Comparison of ENCODE assay signal across 2 cellular contexts in genomic region chr2:161122772-161123530, GRCh38.
TF ChIP-seq lines count a peak whose summit lies in the region.

No MANE protein-coding gene starts in this region.

TF ChIP-seq in GM23338, 12 proteins besides CTCF, POLR2A, EP300 and RAD21 (continued from another document):
- TF ChIP-seq REST (IDR thresholded peaks at IDR 0.05; ENCODE audit: unreplicated experiment), result no peak
- no peak for TF ChIP-seq ZNF462 (CRISPR knock-in tag; IDR thresholded peaks at IDR 0.05)
- TF ChIP-seq EZH2phosphoT487 (IDR thresholded peaks at IDR 0.05; ENCODE audit: unreplicated experiment), result no peak
- no peak for TF ChIP-seq CREB1 (CRISPR knock-in tag; IDR thresholded peaks at IDR 0.05; ENCODE audit: low read depth)
- no peak for TF ChIP-seq POLR2AphosphoS5 (IDR thresholded peaks at IDR 0.05; ENCODE audit: low read depth)
- TF ChIP-seq ETS1 (IDR thresholded peaks at IDR 0.05), result no peak
- no peak for TF ChIP-seq EZH2 (IDR thresholded peaks at IDR 0.05; ENCODE audit: low read depth, unreplicated experiment)
- no peak for TF ChIP-seq ZNF331 (CRISPR knock-in tag; IDR thresholded peaks at IDR 0.05; ENCODE audit: low read depth)
- no peak for TF ChIP-seq NANOG (IDR thresholded peaks at IDR 0.05; ENCODE audit: borderline replicate concordance)
- TF ChIP-seq JUNB (IDR thresholded peaks at IDR 0.05; ENCODE audit: unreplicated experiment), result no peak
- no peak for TF ChIP-seq ZNF114 (CRISPR knock-in tag; IDR thresholded peaks at IDR 0.05)

TF ChIP-seq in K562, 482 proteins besides CTCF, POLR2A, EP300 and RAD21 (continued from another document and continues in another):
- TF ChIP-seq ZNF407 (IDR thresholded peaks at IDR 0.05; ENCODE audit: low read depth) (no peak), BACH1 (tag; IDR thresholded peaks at IDR 0.05) (peak; percentile 97), ATF3 (IDR thresholded peaks at IDR 0.05) (peak; percentile 82), ATF3 (CRISPR knock-in tag; conservative IDR thresholded peaks at IDR 0.05) (no peak), NR2C2 (CRISPR knock-in tag; IDR thresholded peaks at IDR 0.05) (no peak), NR2C2 (tag; IDR thresholded peaks at IDR 0.05) (peak; percentile 20; the same call in 1 of the 2 replicates), ZNF551 (CRISPR knock-in tag; IDR thresholded peaks at IDR 0.05) (no peak), MYBL2 (IDR thresholded peaks at IDR 0.05; ENCODE audit: low read depth) (no peak), MYBL2 (CRISPR knock-in tag; IDR thresholded peaks at IDR 0.05; ENCODE audit: borderline replicate concordance) (no peak), MAFG (tag; conservative IDR thresholded peaks at IDR 0.05) (peak; percentile 95), ZNF316 (IDR thresholded peaks at IDR 0.05) (peak; percentile 95), NFE2L1 (tag; IDR thresholded peaks at IDR 0.05; ENCODE audit: borderline replicate concordance, low read depth) (peak; percentile 64; the same call in 1 of the 2 replicates), PBX2 (CRISPR knock-in tag; IDR thresholded peaks at IDR 0.05; ENCODE audit: low read depth) (no peak), PBX2 (tag; conservative IDR thresholded peaks at IDR 0.05; ENCODE audit: low read depth) (peak; percentile 72), ELK1 (CRISPR knock-in tag; IDR thresholded peaks at IDR 0.05) (no peak), ZNF143 (CRISPR knock-in tag; IDR thresholded peaks at IDR 0.05) (no peak), ZNF586 (CRISPR knock-in tag; conservative IDR thresholded peaks at IDR 0.05) (no peak), ZNF175 (CRISPR knock-in tag; IDR thresholded peaks at IDR 0.05; ENCODE audit: low read depth) (no peak), ZFP1 (CRISPR knock-in tag; IDR thresholded peaks at IDR 0.05) (no peak), PPARD (CRISPR knock-in tag; IDR thresholded peaks at IDR 0.05) (no peak), PKNOX1 (IDR thresholded peaks at IDR 0.05) (peak; percentile 50; the same call in 1 of the 2 replicates), KDM1A (IDR thresholded peaks at IDR 0.05) (peak; percentile 98 to 99), ZNF717 (CRISPR knock-in tag; IDR thresholded peaks at IDR 0.05) (no peak), SRSF1 (IDR thresholded peaks at IDR 0.05; ENCODE audit: low read depth, low read length) (no peak), SMARCA4 (IDR thresholded peaks at IDR 0.05) (peak; percentile 68), MECOM (CRISPR knock-in tag; IDR thresholded peaks at IDR 0.05) (no peak), SETDB1 (IDR thresholded peaks at IDR 0.05; ENCODE audit: low read length) (no peak), JUN (IDR thresholded peaks at IDR 0.05; ENCODE audit: borderline replicate concordance, low read depth, low read length) (peak; percentile 56; the same call in 1 of the 2 replicates), JUN (CRISPR knock-in tag; IDR thresholded peaks at IDR 0.05; ENCODE audit: borderline replicate concordance) (no peak), NFE2 (IDR thresholded peaks at IDR 0.05; ENCODE audit: low read depth) (peak; percentile 96), C11orf30 (IDR thresholded peaks at IDR 0.05; ENCODE audit: low read depth) (peak; percentile 93), TEAD4 (IDR thresholded peaks at IDR 0.05; ENCODE audit: low read length) (peak; percentile 59), TEAD4 (CRISPR knock-in tag; IDR thresholded peaks at IDR 0.05; ENCODE audit: borderline replicate concordance) (no peak), BCOR (IDR thresholded peaks at IDR 0.05) (no peak), JUND (IDR thresholded peaks at IDR 0.05; ENCODE audit: borderline replicate concordance, low read depth, low read length) (peak; percentile 84), JUND (tag; IDR thresholded peaks at IDR 0.05; ENCODE audit: borderline replicate concordance, low read depth, low read length) (peak; percentile 87), RBM25 (IDR thresholded peaks at IDR 0.05; ENCODE audit: low read depth, low read length, severe bottlenecking) (no peak), CCAR2 (IDR thresholded peaks at IDR 0.05; ENCODE audit: low read depth, low read length) (no peak), U2AF1 (optimal IDR thresholded peaks at IDR 0.05; ENCODE audit: low read depth, low read length) (no peak), ELK3 (CRISPR knock-in tag; IDR thresholded peaks at IDR 0.05) (no peak), CEBPB (tag; IDR thresholded peaks at IDR 0.05) (no peak), ZNF146 (CRISPR knock-in tag; IDR thresholded peaks at IDR 0.05; ENCODE audit: unreplicated experiment) (no peak), DLX4 (CRISPR knock-in tag; IDR thresholded peaks at IDR 0.05) (no peak), NFYB (IDR thresholded peaks at IDR 0.05; ENCODE audit: extremely low read depth, insufficient read length) (no peak), MAX (CRISPR knock-in tag; IDR thresholded peaks at IDR 0.05) (no peak), HDAC1 (IDR thresholded peaks at IDR 0.05) (peak in 1 of 2 experiments; percentile 89; a peak in 2 of 4 replicates), SOX6 (IDR thresholded peaks at IDR 0.05) (no peak), THRA (IDR thresholded peaks at IDR 0.05) (no peak), FUS (optimal IDR thresholded peaks at IDR 0.05; ENCODE audit: low read depth, low read length) (no peak), ZNF354B (CRISPR knock-in tag; IDR thresholded peaks at IDR 0.05) (no peak), CBFA2T3 (IDR thresholded peaks at IDR 0.05) (0 out of 2 replicates have a peak, but pooled peaks have one; percentile 28), SRF (CRISPR knock-in tag; IDR thresholded peaks at IDR 0.05) (no peak), SMARCE1 (IDR thresholded peaks at IDR 0.05) (peak; percentile 53)
